Comparison of ENCODE assay signal across 8 cellular contexts in genomic region chr3:188389711-188390346, GRCh38.
DNase-seq lines count a peak whose midpoint lies in the region; ATAC-seq and TF ChIP-seq lines count a peak whose summit lies in the region.

No MANE protein-coding gene starts in this region.

- peaks cover 2% of the 10 kb centered on the region for H3K9me3 Mint-ChIP-seq in activated B cell treated with CpG ODN at 0.5 μM for 24 hours

- WGBS in heart left ventricle, 4 donors = 50 to 53% (median 52%) methylated on average over 5 of the region's 5 CpGs

- H3K27me3 Mint-ChIP-seq in activated B cell treated with CpG ODN at 0.5 μM for 24 hours = no peaks in the 10 kb centered on the region

- no peak for TF ChIP-seq POLR2A in heart left ventricle (IDR thresholded peaks at IDR 0.05)

- peak; percentile 29 for DNase-seq in activated B cell treated with CpG ODN at 0.5 μM for 24 hours
- peak in 4 of 5 donors; percentile 34 to 64 (median 60) for DNase-seq in heart left ventricle
- peak; percentile 22 to 32 for DNase-seq in stimulated activated CD4-positive, alpha-beta T cell treated with anti-CD3 and anti-CD28 coated beads, Interleukin-4, amount 100 ng/mL, for 48 hours (ENCODE audit: low read depth in 2 of 2)
- no peak for DNase-seq in retina
- no peak for DNase-seq in GM03348 (ENCODE audit: low spot score)
- no peak for DNase-seq in HuH-7.5 (ENCODE audit: low spot score)

- H3K27me3 ChIP-seq in heart left ventricle = no peaks in the 10 kb centered on the region

- intact Hi-C loops in activated B cell treated with CpG ODN at 0.5 μM for 24 hours (cut with micrococcal nuclease) = loop anchor here (1.0 to 5.0 kb wide), 11 partner anchors 10 to 648 kb away; no protein-coding TSS in a partner anchor
- intact Hi-C loops in heart left ventricle (cut with DNase I) = loop anchor here in 3 of 10 donors (5.0 to 10.0 kb wide), 2 partner anchors 43 to 645 kb away; partner anchors contain the start of gene BCL6 (in 2 of the 3)

- H3K27ac Mint-ChIP-seq in activated B cell treated with CpG ODN at 0.5 μM for 24 hours = peak overlapping the region; percentile 98

- no peaks in the 10 kb centered on the region for H3K36me3 ChIP-seq in heart left ventricle

- peaks cover 0 to 41% (median 31%) of the 10 kb centered on the region in 12 donors for H3K4me1 ChIP-seq in heart left ventricle

- no peaks in the 10 kb centered on the region for H3K9me3 ChIP-seq in heart left ventricle

- TF ChIP-seq CTCF in activated B cell treated with CpG ODN at 0.5 μM for 24 hours (IDR thresholded peaks at IDR 0.05) = no peak
- TF ChIP-seq CTCF in heart left ventricle (IDR thresholded peaks at IDR 0.05) = no peak

- peaks cover 3% of the 10 kb centered on the region for H3K36me3 Mint-ChIP-seq in activated B cell treated with CpG ODN at 0.5 μM for 24 hours (ENCODE audit: low read depth)

- no peak overlapping the region for H3K4me3 ChIP-seq in heart left ventricle

- POLR2A ChIA-PET in activated B cell treated with CpG ODN at 0.5 μM for 24 hours (lab: Charles Lee) = interaction anchor here (0.6 to 3.3 kb wide), 27 partner anchors 9 to 650 kb away, joined by 3 to 49 read pairs (median 7); partner anchors contain the start of gene BCL6

- H3K4me1 Mint-ChIP-seq in activated B cell treated with CpG ODN at 0.5 μM for 24 hours = peaks cover 87% of the 10 kb centered on the region

- H3K27ac ChIP-seq in heart left ventricle = peak overlapping the region in 11 of 12 donors; percentile 0 to 85 (median 48)

- CTCF ChIA-PET in activated B cell treated with CpG ODN at 0.5 μM for 24 hours (lab: Charles Lee) = interaction anchor here (0.8 to 1.9 kb wide), 10 partner anchors 10 to 651 kb away, joined by 3 to 12 read pairs (median 4); no protein-coding TSS in a partner anchor

- ATAC-seq in GM19035 (IDR thresholded peaks at IDR 0.05; ENCODE audit: unreplicated experiment) = peak; percentile 94
- ATAC-seq in HG02970 (IDR thresholded peaks at IDR 0.05; ENCODE audit: low FRiP score, unreplicated experiment) = peak; percentile 96
- ATAC-seq in activated B cell treated with CpG ODN at 0.5 μM for 24 hours (ENCODE audit: low read depth) = peak; percentile 84
- ATAC-seq in heart left ventricle = peak; percentile 72 to 93 (median 90)

- peak overlapping the region; percentile 65 for H3K4me3 Mint-ChIP-seq in activated B cell treated with CpG ODN at 0.5 μM for 24 hours

Comparison
In these comparisons a context has a peak if more than half of its experiments do, and no peak if none do; other contexts are left out.
1. DNase-seq: peak in activated B cell treated with CpG ODN at 0.5 μM for 24 hours (single experiment), heart left ventricle (4 of 5) and stimulated activated CD4-positive, alpha-beta T cell treated with anti-CD3 and anti-CD28 coated beads, Interleukin-4, amount 100 ng/mL, for 48 hours (2 of 2); none in retina (single experiment), GM03348 (single experiment) and HuH-7.5 (single experiment).
2. Peak in every context shown above with its lines, with median percentiles within 50 percentile points of each other: ATAC-seq.